Comparison of ENCODE assay signal across 1 cellular context in the genomic region with DNA sequence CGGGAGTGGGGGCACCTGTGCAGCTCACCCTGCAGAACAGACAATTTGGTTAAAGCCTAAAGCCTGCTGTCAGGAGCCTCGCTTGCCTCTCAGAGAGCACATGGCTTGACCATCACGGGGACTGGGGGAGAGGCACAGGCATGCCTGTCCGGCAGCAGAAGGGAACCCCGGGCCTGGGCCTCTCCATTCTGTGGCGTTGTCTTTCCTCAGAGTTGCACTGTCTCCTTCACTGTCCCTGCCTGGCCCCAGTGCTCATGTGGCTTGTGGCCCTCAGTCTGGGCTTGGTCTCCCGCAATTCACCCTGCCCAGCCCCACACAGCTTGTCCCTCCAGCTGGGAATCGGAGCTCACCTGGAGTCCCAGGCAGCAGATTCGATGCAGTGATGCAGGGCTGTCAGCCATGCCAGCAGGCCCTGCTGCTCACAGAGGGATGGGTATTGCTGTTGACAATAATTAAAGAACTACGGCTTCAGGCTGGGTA.
TF ChIP-seq lines count a peak whose summit lies in the region.

No MANE protein-coding gene starts in this region.

TF ChIP-seq in IMR-90, 13 proteins besides CTCF, POLR2A, EP300 and RAD21 (continued from another document):
- no peak for TF ChIP-seq FOS (IDR thresholded peaks at IDR 0.05; ENCODE audit: low read depth, low read length)
TF ChIP-seq in IMR-90: peak in this region for 0.
